Comparison of ENCODE assay signal across 18 cellular contexts in genomic region chr18:23835506-23835905, GRCh38.
DNase-seq lines count a peak whose midpoint lies in the region; TF ChIP-seq lines count a peak whose summit lies in the region.
"Had no signal": no experiment of that assay in that cellular context is flagged by ENCODE, and none has a peak within 500 bp of the region (broad histone marks: within the 10 kb centered on the region; RNA-seq: fewer than 3 reads in every experiment).

No MANE protein-coding gene starts in this region.

- no peak overlapping the region for H3K4me2 ChIP-seq in trophoblast cell (ENCODE audit: low read length)

- H2BK12ac ChIP-seq in trophoblast cell (ENCODE audit: low read length) = no peak overlapping the region

- no peak overlapping the region for H2BK120ac ChIP-seq in trophoblast cell (ENCODE audit: insufficient read depth, low read length, poor library complexity)

- no peaks in the 10 kb centered on the region for H3K79me2 ChIP-seq in trophoblast cell (ENCODE audit: control insufficient read depth, insufficient read depth, low read length, poor library complexity)

- H3K79me1 ChIP-seq in trophoblast cell (ENCODE audit: low read length) = no peaks in the 10 kb centered on the region

- no CpG with 5 or more reads among the region's 4 CpGs for WGBS in trophoblast cell (ENCODE audit: extremely low coverage, insufficient coverage, insufficient read length)

- peak; percentile 49 for DNase-seq in EH (ENCODE audit: low read depth)
- DNase-seq in OCI-M1 (lab: John Stamatoyannopoulos, UW) = peak; percentile 60
- DNase-seq in fibroblast of peridontal ligament (ENCODE audit: extremely low read depth) = peak; percentile 42
- peak; percentile 56 to 78 for DNase-seq in trophoblast cell
- no peak for DNase-seq in activated CD4-positive, CD25-positive, alpha-beta regulatory T cell (lab: John Stamatoyannopoulos, UW)
- no peak for DNase-seq in activated gamma-delta T cell (lab: John Stamatoyannopoulos, UW)
- no peak for DNase-seq in tibial artery
- no peak for DNase-seq in NCI-H1092 (lab: John Stamatoyannopoulos, UW)
- DNase-seq: activated CD4-positive, alpha-beta T cell treated with anti-CD3 and anti-CD28 coated beads for 4 hours; caudate nucleus; effector memory CD4-positive, alpha-beta T cell; H7; midbrain; NCI-H1417 treated with DMSO at 0.1 percent for 48 hours; nucleus accumbens; Right ventricle myocardium superior; stimulated activated CD4-positive, alpha-beta T cell treated with anti-CD3 and anti-CD28 coated beads, Interleukin-4, amount 100 ng/mL, for 24 hours; T-helper 9 cell had no signal

- H4K12ac ChIP-seq in trophoblast cell (ENCODE audit: low read depth, low read length) = no peak overlapping the region

- H3K9me3 ChIP-seq in trophoblast cell (ENCODE audit: insufficient read depth, low read depth, low read length) (no peaks in the 10 kb centered on the region), tibial artery (no peaks in the 10 kb centered on the region)

- no peak overlapping the region for H3K14ac ChIP-seq in trophoblast cell (ENCODE audit: low read length)

- H3K23ac ChIP-seq in trophoblast cell (ENCODE audit: low read length) = no peak overlapping the region

- no peak overlapping the region for H2AK5ac ChIP-seq in trophoblast cell (ENCODE audit: low read length)

- H3K9ac ChIP-seq in trophoblast cell (ENCODE audit: low read length) = no peak overlapping the region

- H3K4me1 ChIP-seq in trophoblast cell (ENCODE audit: control insufficient read depth in 1 of 2, insufficient read depth in 2 of 2, low read length in 2 of 2) (no peaks in the 10 kb centered on the region), tibial artery (peaks cover 0 to 26% (median 0%) of the 10 kb centered on the region in 4 donors)

- no peak overlapping the region for H4K91ac ChIP-seq in trophoblast cell (ENCODE audit: low read depth, low read length)

- H2AFZ ChIP-seq in trophoblast cell (ENCODE audit: insufficient read depth, low read length, poor library complexity) = no peak overlapping the region

- no peak overlapping the region for H4K8ac ChIP-seq in trophoblast cell (ENCODE audit: low read depth, low read length)

- H2BK5ac ChIP-seq in trophoblast cell (ENCODE audit: low read depth, low read length, poor library complexity) = no peak overlapping the region

- no peak for TF ChIP-seq CTCF in tibial artery (IDR thresholded peaks at IDR 0.05)

- H3K4me3 ChIP-seq in trophoblast cell (ENCODE audit: low read depth, low read length) = no peak overlapping the region
- no peak overlapping the region for H3K4me3 ChIP-seq in tibial artery

- H3K27me3 ChIP-seq in trophoblast cell (ENCODE audit: insufficient read depth, low read length) (no peaks in the 10 kb centered on the region), tibial artery (no peaks in the 10 kb centered on the region)

- no peak overlapping the region for H3K4ac ChIP-seq in trophoblast cell (ENCODE audit: low read depth, low read length)

- intact Hi-C loops in tibial artery (cut with DNase I; ENCODE audit: low total_unique reads) = no loop called here

- H3K18ac ChIP-seq in trophoblast cell (ENCODE audit: low read length) = no peak overlapping the region

- H3K27ac ChIP-seq in trophoblast cell (ENCODE audit: low read depth, low read length) (no peak overlapping the region), tibial artery (peak overlapping the region in 1 of 2 donors; percentile 26)

- H3K36me3 ChIP-seq in trophoblast cell (ENCODE audit: control insufficient read depth in 1 of 2, insufficient read depth in 2 of 2, low read length in 2 of 2) = no peaks in the 10 kb centered on the region
- H3K36me3 ChIP-seq in tibial artery = no peaks in the 10 kb centered on the region

Comparison
In these comparisons a context has a peak if more than half of its experiments do, and no peak if none do; other contexts are left out.
1. DNase-seq: peak in EH (single experiment), OCI-M1 (single experiment), fibroblast of peridontal ligament (single experiment) and trophoblast cell (2 of 2); none in activated CD4-positive, CD25-positive, alpha-beta regulatory T cell (0 of 4), activated gamma-delta T cell (single experiment), tibial artery (0 of 2) and NCI-H1092 (single experiment).